ENCODE assay signal across 21 cellular contexts in the genomic region with DNA sequence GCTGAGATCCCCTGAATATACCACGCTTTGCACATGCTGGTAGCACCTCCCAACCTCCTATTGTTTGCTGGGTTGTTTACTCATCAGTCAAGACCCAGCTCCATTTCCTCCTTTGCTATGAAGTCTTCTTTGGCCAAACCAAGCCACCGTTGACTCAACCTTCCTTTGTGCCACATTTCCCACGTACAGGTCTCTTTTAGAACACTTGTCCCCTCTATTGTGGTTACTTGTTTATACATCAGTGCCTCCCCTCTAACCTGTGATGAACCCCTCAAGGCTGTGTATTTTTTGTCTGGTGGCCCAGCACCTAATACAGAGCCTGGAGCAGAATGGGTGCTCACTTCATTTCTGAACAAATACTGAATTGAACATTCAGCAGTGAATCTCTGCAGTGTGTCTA.
"Had no signal": no experiment of that assay in that cellular context is flagged by ENCODE, and none has a peak within 500 bp of the region (broad histone marks: within the 10 kb centered on the region; RNA-seq: fewer than 3 reads in every experiment).

No MANE protein-coding gene starts in this region.

- H3K4me3 ChIP-seq: MG63, SJSA1, SK-N-MC had no signal

- H3K9me3 ChIP-seq: MG63, SJSA1 had no signal

- H3K36me3 ChIP-seq: MG63, SJSA1 had no signal

- H3K27me3 ChIP-seq: MG63, SJSA1 had no signal

- FAIRE-seq: HTR-8/SVneo, RCC 7860 had no signal

- H3K27ac ChIP-seq: SJSA1, SK-N-MC had no signal

- DNase-seq: KBM-7, MG63, NCI-H1092 treated with DMSO at 0.1 percent for 48 hours, NCI-H1436, NCI-H187, NCI-H2029, NCI-H2081 treated with DMSO at 0.1 percent for 48 hours, NCI-H2171, NCI-H226, NCI-H446, NCI-H510A, NCI-H524 treated with DMSO at 0.1 percent for 48 hours, NCI-H69, NCI-H774, Right ventricle myocardium superior, RPMI8226, SIG-M5 had no signal

- H3K4me1 ChIP-seq: SJSA1 had no signal
